Comparison of ENCODE assay signal across 1 cellular context in genomic region chr20:64214952-64215351, GRCh38.
TF ChIP-seq lines count a peak whose summit lies in the region.

No MANE protein-coding gene starts in this region.

TF ChIP-seq in K562, 482 proteins besides CTCF, POLR2A, EP300 and RAD21:
- TF ChIP-seq KDM1A (IDR thresholded peaks at IDR 0.05) (peak; percentile 61 to 72), BRF1 (IDR thresholded peaks at IDR 0.05; ENCODE audit: borderline replicate concordance, extremely low read depth, insufficient read length) (no peak), ZBTB43 (CRISPR knock-in tag; IDR thresholded peaks at IDR 0.05) (no peak), GABPB1 (CRISPR knock-in tag; IDR thresholded peaks at IDR 0.05) (no peak), ZNF586 (CRISPR knock-in tag; conservative IDR thresholded peaks at IDR 0.05) (no peak), SRSF7 (optimal IDR thresholded peaks at IDR 0.05; ENCODE audit: low read depth, low read length) (no peak), IFI16 (CRISPR knock-in tag; IDR thresholded peaks at IDR 0.05) (no peak), RCOR1 (IDR thresholded peaks at IDR 0.05; ENCODE audit: borderline replicate concordance in 1 of 2, low read depth in 2 of 2, low read length in 2 of 2) (peak in 1 of 2 experiments; percentile 54; a peak in 1 of 4 replicates)
- TF ChIP-seq, protein P1, sequence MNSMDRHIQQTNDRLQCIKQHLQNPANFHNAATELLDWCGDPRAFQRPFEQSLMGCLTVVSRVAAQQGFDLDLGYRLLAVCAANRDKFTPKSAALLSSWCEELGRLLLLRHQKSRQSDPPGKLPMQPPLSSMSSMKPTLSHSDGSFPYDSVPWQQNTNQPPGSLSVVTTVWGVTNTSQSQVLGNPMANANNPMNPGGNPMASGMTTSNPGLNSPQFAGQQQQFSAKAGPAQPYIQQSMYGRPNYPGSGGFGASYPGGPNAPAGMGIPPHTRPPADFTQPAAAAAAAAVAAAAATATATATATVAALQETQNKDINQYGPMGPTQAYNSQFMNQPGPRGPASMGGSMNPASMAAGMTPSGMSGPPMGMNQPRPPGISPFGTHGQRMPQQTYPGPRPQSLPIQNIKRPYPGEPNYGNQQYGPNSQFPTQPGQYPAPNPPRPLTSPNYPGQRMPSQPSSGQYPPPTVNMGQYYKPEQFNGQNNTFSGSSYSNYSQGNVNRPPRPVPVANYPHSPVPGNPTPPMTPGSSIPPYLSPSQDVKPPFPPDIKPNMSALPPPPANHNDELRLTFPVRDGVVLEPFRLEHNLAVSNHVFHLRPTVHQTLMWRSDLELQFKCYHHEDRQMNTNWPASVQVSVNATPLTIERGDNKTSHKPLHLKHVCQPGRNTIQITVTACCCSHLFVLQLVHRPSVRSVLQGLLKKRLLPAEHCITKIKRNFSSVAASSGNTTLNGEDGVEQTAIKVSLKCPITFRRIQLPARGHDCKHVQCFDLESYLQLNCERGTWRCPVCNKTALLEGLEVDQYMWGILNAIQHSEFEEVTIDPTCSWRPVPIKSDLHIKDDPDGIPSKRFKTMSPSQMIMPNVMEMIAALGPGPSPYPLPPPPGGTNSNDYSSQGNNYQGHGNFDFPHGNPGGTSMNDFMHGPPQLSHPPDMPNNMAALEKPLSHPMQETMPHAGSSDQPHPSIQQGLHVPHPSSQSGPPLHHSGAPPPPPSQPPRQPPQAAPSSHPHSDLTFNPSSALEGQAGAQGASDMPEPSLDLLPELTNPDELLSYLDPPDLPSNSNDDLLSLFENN (IDR thresholded peaks at IDR 0.05; ENCODE audit: low read depth in 2 of 2, low read length in 2 of 2) = no peak
- TF ChIP-seq, protein P2, sequence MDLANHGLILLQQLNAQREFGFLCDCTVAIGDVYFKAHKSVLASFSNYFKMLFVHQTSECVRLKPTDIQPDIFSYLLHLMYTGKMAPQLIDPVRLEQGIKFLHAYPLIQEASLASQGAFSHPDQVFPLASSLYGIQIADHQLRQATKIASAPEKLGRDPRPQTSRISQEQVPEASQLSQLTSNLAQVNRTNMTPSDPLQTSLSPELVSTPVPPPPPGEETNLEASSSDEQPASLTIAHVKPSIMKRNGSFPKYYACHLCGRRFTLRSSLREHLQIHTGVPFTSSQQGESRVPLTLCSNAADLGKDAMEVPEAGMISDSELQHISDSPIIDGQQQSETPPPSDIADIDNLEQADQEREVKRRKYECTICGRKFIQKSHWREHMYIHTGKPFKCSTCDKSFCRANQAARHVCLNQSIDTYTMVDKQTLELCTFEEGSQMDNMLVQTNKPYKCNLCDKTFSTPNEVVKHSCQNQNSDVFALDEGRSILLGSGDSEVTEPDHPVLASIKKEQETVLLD (IDR thresholded peaks at IDR 0.05) = no peak
